In genomic region chr4:180565856-180566431, GRCh38 we compare ENCODE assay signal across 14 cellular contexts.
A peak's percentile ranks its signal among the peaks of the same experiment; 100 is the strongest.
DNase-seq lines count a peak whose midpoint lies in the region; ATAC-seq, FAIRE-seq and TF ChIP-seq lines count a peak whose summit lies in the region.
"Had no signal": no experiment of that assay in that cellular context is flagged by ENCODE, and none has a peak within 500 bp of the region (broad histone marks: within the 10 kb centered on the region; RNA-seq: fewer than 3 reads in every experiment).

No MANE protein-coding gene starts in this region.

- no peak for ATAC-seq in activated naive CD8-positive, alpha-beta T cell treated with anti-CD3 and anti-CD28 coated beads, Interleukin-2, amount 10 ng/mL, durations not matched to agents 7 days and 5 days (ENCODE audit: low read depth)
- ATAC-seq in esophagus mucosa (peak; percentile 29), GM18861 (IDR thresholded peaks at IDR 0.05; ENCODE audit: unreplicated experiment) (no peak), GM18505 (IDR thresholded peaks at IDR 0.05; ENCODE audit: unreplicated experiment) (no peak)
- peak; percentile 8 for ATAC-seq in stimulated activated effector memory CD8-positive, alpha-beta T cell treated with anti-CD3 and anti-CD28 coated beads, Interleukin-12 subunit alpha, Interleukin-12 subunit beta, amount 100 ng/mL, for 72 hours

- peaks cover under 1% of the 10 kb centered on the region for H3K4me1 Mint-ChIP-seq in activated naive CD8-positive, alpha-beta T cell treated with anti-CD3 and anti-CD28 coated beads, Interleukin-2, amount 10 ng/mL, durations not matched to agents 7 days and 5 days
- no peaks in the 10 kb centered on the region for H3K4me1 Mint-ChIP-seq in activated naive CD8-positive, alpha-beta T cell treated with anti-CD3 and anti-CD28 coated beads for 36 hours
- H3K4me1 Mint-ChIP-seq in stimulated activated effector memory CD8-positive, alpha-beta T cell treated with anti-CD3 and anti-CD28 coated beads, Interleukin-12 subunit alpha, Interleukin-12 subunit beta, amount 100 ng/mL, for 72 hours, result no peaks in the 10 kb centered on the region
- H3K4me1 Mint-ChIP-seq: CD4-positive, CD25-positive, alpha-beta regulatory T cell had no signal

- POLR2A ChIA-PET in activated naive CD8-positive, alpha-beta T cell treated with anti-CD3 and anti-CD28 coated beads, Interleukin-2, amount 10 ng/mL, durations not matched to agents 7 days and 5 days (lab: Charles Lee), result no interaction called here

- peaks cover 2% of the 10 kb centered on the region for H3K9me3 Mint-ChIP-seq in activated naive CD8-positive, alpha-beta T cell treated with anti-CD3 and anti-CD28 coated beads, Interleukin-2, amount 10 ng/mL, durations not matched to agents 7 days and 5 days
- peaks cover 5% of the 10 kb centered on the region for H3K9me3 Mint-ChIP-seq in activated naive CD8-positive, alpha-beta T cell treated with anti-CD3 and anti-CD28 coated beads for 36 hours
- peaks cover 16% of the 10 kb centered on the region for H3K9me3 Mint-ChIP-seq in stimulated activated effector memory CD8-positive, alpha-beta T cell treated with anti-CD3 and anti-CD28 coated beads, Interleukin-12 subunit alpha, Interleukin-12 subunit beta, amount 100 ng/mL, for 72 hours

- DNase-seq in activated naive CD8-positive, alpha-beta T cell treated with anti-CD3 and anti-CD28 coated beads, Interleukin-2, amount 10 ng/mL, durations not matched to agents 7 days and 5 days, result no peak
- no peak for DNase-seq in activated naive CD8-positive, alpha-beta T cell treated with anti-CD3 and anti-CD28 coated beads for 36 hours
- DNase-seq in HTR-8/SVneo (ENCODE audit: insufficient read length, low spot score), result no peak
- DNase-seq in stimulated activated effector memory CD8-positive, alpha-beta T cell treated with anti-CD3 and anti-CD28 coated beads, Interleukin-12 subunit alpha, Interleukin-12 subunit beta, amount 100 ng/mL, for 72 hours (ENCODE audit: low spot score in 2 of 2), result no peak
- no peak for DNase-seq in NCI-H524 (lab: John Stamatoyannopoulos, UW)
- DNase-seq: AML-193; CD4-positive, CD25-positive, alpha-beta regulatory T cell; DMS53; GM23248; H7 had no signal

- no peaks in the 10 kb centered on the region for H3K36me3 Mint-ChIP-seq in activated naive CD8-positive, alpha-beta T cell treated with anti-CD3 and anti-CD28 coated beads, Interleukin-2, amount 10 ng/mL, durations not matched to agents 7 days and 5 days
- H3K36me3 Mint-ChIP-seq in activated naive CD8-positive, alpha-beta T cell treated with anti-CD3 and anti-CD28 coated beads for 36 hours, result no peaks in the 10 kb centered on the region
- no peaks in the 10 kb centered on the region for H3K36me3 Mint-ChIP-seq in stimulated activated effector memory CD8-positive, alpha-beta T cell treated with anti-CD3 and anti-CD28 coated beads, Interleukin-12 subunit alpha, Interleukin-12 subunit beta, amount 100 ng/mL, for 72 hours
- H3K36me3 Mint-ChIP-seq: CD4-positive, CD25-positive, alpha-beta regulatory T cell had no signal

- FAIRE-seq in HTR-8/SVneo (lab: Jason Lieb, UNC), result peak; percentile 94
- FAIRE-seq: GM18507 had no signal

- no peaks in the 10 kb centered on the region for H3K27me3 Mint-ChIP-seq in activated naive CD8-positive, alpha-beta T cell treated with anti-CD3 and anti-CD28 coated beads, Interleukin-2, amount 10 ng/mL, durations not matched to agents 7 days and 5 days
- H3K27me3 Mint-ChIP-seq in activated naive CD8-positive, alpha-beta T cell treated with anti-CD3 and anti-CD28 coated beads for 36 hours, result no peaks in the 10 kb centered on the region
- H3K27me3 Mint-ChIP-seq: CD4-positive, CD25-positive, alpha-beta regulatory T cell had no signal

- no peak for TF ChIP-seq POLR2A in GM18505 (IDR thresholded peaks at IDR 0.05; ENCODE audit: borderline replicate concordance, extremely low read depth, insufficient read depth, insufficient read length)

- H3K27ac Mint-ChIP-seq in activated naive CD8-positive, alpha-beta T cell treated with anti-CD3 and anti-CD28 coated beads, Interleukin-2, amount 10 ng/mL, durations not matched to agents 7 days and 5 days, result peak overlapping the region; percentile 21
- no peak overlapping the region for H3K27ac Mint-ChIP-seq in activated naive CD8-positive, alpha-beta T cell treated with anti-CD3 and anti-CD28 coated beads for 36 hours
- no peak overlapping the region for H3K27ac Mint-ChIP-seq in stimulated activated effector memory CD8-positive, alpha-beta T cell treated with anti-CD3 and anti-CD28 coated beads, Interleukin-12 subunit alpha, Interleukin-12 subunit beta, amount 100 ng/mL, for 72 hours
- H3K27ac Mint-ChIP-seq: CD4-positive, CD25-positive, alpha-beta regulatory T cell had no signal

- H3K4me3 Mint-ChIP-seq in activated naive CD8-positive, alpha-beta T cell treated with anti-CD3 and anti-CD28 coated beads, Interleukin-2, amount 10 ng/mL, durations not matched to agents 7 days and 5 days, result no peak overlapping the region
- no peak overlapping the region for H3K4me3 Mint-ChIP-seq in activated naive CD8-positive, alpha-beta T cell treated with anti-CD3 and anti-CD28 coated beads for 36 hours
- H3K4me3 Mint-ChIP-seq in stimulated activated effector memory CD8-positive, alpha-beta T cell treated with anti-CD3 and anti-CD28 coated beads, Interleukin-12 subunit alpha, Interleukin-12 subunit beta, amount 100 ng/mL, for 72 hours, result no peak overlapping the region
- H3K4me3 Mint-ChIP-seq: CD4-positive, CD25-positive, alpha-beta regulatory T cell had no signal

Comparison
In these comparisons a context has a peak if more than half of its experiments do, and no peak if none do; other contexts are left out.
1. ATAC-seq: peak in esophagus mucosa (single experiment) and stimulated activated effector memory CD8-positive, alpha-beta T cell treated with anti-CD3 and anti-CD28 coated beads, Interleukin-12 subunit alpha, Interleukin-12 subunit beta, amount 100 ng/mL, for 72 hours (single experiment); none in activated naive CD8-positive, alpha-beta T cell treated with anti-CD3 and anti-CD28 coated beads, Interleukin-2, amount 10 ng/mL, durations not matched to agents 7 days and 5 days (single experiment), GM18861 (single experiment) and GM18505 (single experiment).